In the genomic region with DNA sequence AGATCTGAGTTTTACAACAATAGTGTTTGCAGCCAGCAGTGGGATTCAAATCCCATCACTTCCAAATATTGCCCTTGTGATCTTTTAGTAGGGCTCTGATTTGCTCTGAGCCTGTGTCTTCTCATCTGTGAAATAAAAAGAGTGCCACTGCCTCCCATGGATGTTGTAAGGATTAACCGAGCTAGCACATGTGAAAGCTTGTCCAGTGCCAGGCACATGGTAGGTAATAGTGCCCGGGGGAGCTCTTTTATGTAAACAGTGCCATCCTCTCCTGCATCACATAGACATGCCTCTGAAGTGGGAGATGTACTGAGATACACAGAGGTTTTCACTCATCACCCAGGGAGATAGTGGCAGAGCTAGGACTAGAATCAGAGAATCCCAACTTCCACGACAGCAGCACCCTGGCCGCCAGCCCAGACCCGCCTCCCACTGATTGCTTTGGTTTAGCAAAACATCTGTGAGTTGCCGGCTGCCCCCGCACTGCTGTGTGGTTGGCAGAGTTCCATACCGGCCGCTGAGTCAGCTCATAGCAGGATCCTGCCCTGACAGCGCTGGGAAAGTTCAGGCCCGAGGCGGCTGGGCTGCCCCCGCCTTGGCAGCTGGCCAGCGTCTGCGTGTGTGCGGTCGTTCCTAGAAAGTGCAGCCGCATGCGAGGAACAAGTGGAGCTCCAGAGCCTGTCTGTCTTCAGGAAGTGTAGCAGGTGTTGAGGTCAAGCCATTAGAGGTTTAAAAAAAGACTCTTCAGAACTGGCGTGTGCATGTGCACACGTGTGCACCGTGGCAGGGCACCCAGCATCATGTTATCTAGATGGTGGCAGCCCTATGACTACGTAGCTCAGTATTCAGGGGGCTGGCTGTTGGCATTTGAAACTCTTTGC, we compare ENCODE assay signal across 9 cellular contexts. TPM values are rescaled to one million over a fixed set of nuclear protein-coding genes. Genes with fewer than 3 reads are reported as not detected.
DNase-seq lines count a peak whose midpoint lies in the region; ATAC-seq and TF ChIP-seq lines count a peak whose summit lies in the region.
"Had no signal": no experiment of that assay in that cellular context is flagged by ENCODE, and none has a peak within 500 bp of the region (broad histone marks: within the 10 kb centered on the region; RNA-seq: fewer than 3 reads in every experiment).

No MANE protein-coding gene starts in this region.

- peak overlapping the region; percentile 4 for H3K4me3 ChIP-seq in vagina
- H3K4me3 ChIP-seq: skin epidermis had no signal

- no peaks in the 10 kb centered on the region for H3K36me3 ChIP-seq in vagina

- intact Hi-C loops in cardiac septum (cut with DNase I): no loop called here
- intact Hi-C loops in vagina (cut with DNase I): loop anchor here (5.0 kb wide), 1 partner anchor 66 kb away; no protein-coding TSS in a partner anchor

- TF ChIP-seq CTCF in GM10248 (IDR thresholded peaks at IDR 0.05; ENCODE audit: control extremely low read depth, extremely low read depth, low read depth, missing control alignments): no peak
- no peak for TF ChIP-seq CTCF in vagina (IDR thresholded peaks at IDR 0.05)

- H3K27me3 ChIP-seq in vagina: no peaks in the 10 kb centered on the region

- H3K27ac ChIP-seq in vagina: no peak overlapping the region

- CTCF ChIA-PET in GM10248 (lab: Yijun Ruan, JAX): interaction anchor here (0.7 to 2.6 kb wide), 11 partner anchors 13 to 247 kb away, joined by 3 to 9 read pairs (median 3); a partner anchor contains a TSS

- DNase-seq in GM10248 (ENCODE audit: extremely low spot score): peak; percentile 80
- DNase-seq in NCI-H128 (lab: John Stamatoyannopoulos, UW; ENCODE audit: unreplicated experiment): peak; percentile 86
- peak; percentile 97 for DNase-seq in SW480 (ENCODE audit: low spot score)
- peak; percentile 91 for DNase-seq in activated naive CD8-positive, alpha-beta T cell treated with anti-CD3 and anti-CD28 coated beads, Interleukin-2, amount 50 U/mL, for 16 hours (ENCODE audit: low read depth, low spot score)
- peak; percentile 98 for DNase-seq in cardiac septum (ENCODE audit: low spot score)
- DNase-seq in putamen (ENCODE audit: low spot score): peak; percentile 95
- DNase-seq in vagina (ENCODE audit: extremely low spot score in 2 of 2): peak in 1 of 2 donors; percentile 95

- TF ChIP-seq POLR2A in vagina (IDR thresholded peaks at IDR 0.05): no peak

- no peaks in the 10 kb centered on the region for H3K9me3 ChIP-seq in vagina

- ATAC-seq in HG02642 (IDR thresholded peaks at IDR 0.05; ENCODE audit: poor library complexity, unreplicated experiment): peak; percentile 68

- POLR2A ChIA-PET in GM10248 (lab: Yijun Ruan, JAX): interaction anchor here (0.6 to 1.2 kb wide), 7 partner anchors 12 to 146 kb away, joined by 3 to 5 read pairs (median 3); no protein-coding TSS in a partner anchor

- H3K4me1 ChIP-seq in vagina: peaks cover 37% of the 10 kb centered on the region

RNA-seq across cellular contexts. Expression of a gene that starts 5.0 kb away (rescaled TPM):
- total RNA-seq in cardiac septum: 2.7 TPM
- 15.2 TPM for total RNA-seq in vagina
